Comparison of ENCODE assay signal across 17 cellular contexts in the genomic region with DNA sequence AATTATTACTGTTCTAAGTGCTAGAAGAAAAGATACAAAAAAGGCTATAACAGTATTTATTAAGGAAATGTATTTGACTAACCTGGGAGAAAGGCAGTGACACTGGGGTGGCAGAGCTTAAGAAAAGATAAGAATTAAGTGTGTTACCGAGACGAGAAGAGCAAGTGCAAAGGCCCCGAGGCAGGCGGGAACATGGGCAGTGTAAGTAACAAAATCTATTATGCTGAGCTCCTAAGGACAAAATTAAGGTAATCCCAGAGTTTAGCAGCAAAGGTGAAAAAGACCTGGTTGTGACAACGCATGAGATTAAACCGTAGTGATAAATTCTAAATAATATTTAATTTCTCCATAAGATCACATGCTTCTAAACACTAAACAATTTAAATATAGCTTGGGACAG.
DNase-seq lines count a peak whose midpoint lies in the region; ATAC-seq, FAIRE-seq and TF ChIP-seq lines count a peak whose summit lies in the region.
"Had no signal": no experiment of that assay in that cellular context is flagged by ENCODE, and none has a peak within 500 bp of the region (broad histone marks: within the 10 kb centered on the region; RNA-seq: fewer than 3 reads in every experiment).

No MANE protein-coding gene starts in this region.

- TF ChIP-seq CTCF in left ventricle myocardium inferior (IDR thresholded peaks at IDR 0.05; ENCODE audit: borderline replicate concordance) (no peak), H1 (IDR thresholded peaks at IDR 0.05; ENCODE audit: control extremely low read depth in 1 of 3, insufficient read depth in 1 of 3, low read depth in 1 of 3, low read length in 3 of 3) (no peak)

- TF ChIP-seq POLR2A in H1 (IDR thresholded peaks at IDR 0.05; ENCODE audit: control extremely low read depth in 1 of 2, low read depth in 2 of 2, low read length in 2 of 2) = no peak

- POLR2A ChIA-PET in H1 (lab: Charles Lee; ENCODE audit: partially characterized antibody) = no interaction called here

- no peak overlapping the region for H3K4ac ChIP-seq in H1 (replicated peaks; ENCODE audit: insufficient read length, low read depth, low read length)

- CTCF ChIA-PET in H1 (lab: Charles Lee; ENCODE audit: partially characterized antibody) = interaction anchor here (1.5 kb wide), 1 partner anchor 77 kb away, joined by 3 read pairs; no protein-coding TSS in a partner anchor

- H3K4me1 ChIP-seq in left ventricle myocardium inferior (peaks cover 63% of the 10 kb centered on the region), right cardiac atrium (ENCODE audit: control insufficient read depth, insufficient read depth, low read length) (peaks cover 12% of the 10 kb centered on the region), H1 (replicated peaks in 1 of 4; ENCODE audit: control insufficient read depth in 3 of 4, insufficient read depth in 4 of 4, low read length in 3 of 4) (peaks cover 0 to 5% (median 1%) of the 10 kb centered on the region in 4 experiments; a peak in 2 of 7 replicates), subcutaneous abdominal adipose tissue (ENCODE audit: control insufficient read depth in 5 of 5, insufficient read depth in 5 of 5, low read length in 5 of 5) (peaks cover 0 to 44% (median 8%) of the 10 kb centered on the region in 5 donors)

- no peak overlapping the region for H4K5ac ChIP-seq in H1 (ENCODE audit: insufficient read length, low read depth, low read length)

- peaks cover 29 to 95% of the 10 kb centered on the region in 2 experiments for H3K79me2 ChIP-seq in H1 (ENCODE audit: control insufficient read depth in 1 of 2, insufficient read depth in 2 of 2, low read length in 2 of 2)

- H2BK5ac ChIP-seq in H1 (ENCODE audit: low read depth, low read length) = no peak overlapping the region

- DNase-seq in left ventricle myocardium inferior (no peak), right cardiac atrium (no peak), H1 (ENCODE audit: low read depth in 1 of 2, low spot score in 2 of 2) (no peak), NCI-H345 (lab: John Stamatoyannopoulos, UW) (no peak), 8988T (no peak)
- no peak for DNase-seq in activated T-helper 2 cell treated with anti-CD3 and anti-CD28 coated beads, Interferon-gamma antibody, Interleukin-2, Interleukin-4, amounts not matched to agents 10 μg/mL and 5 μg/mL and 100 μg/mL, durations not matched to agents 14 hours and 24 hours and 36 hours (ENCODE audit: low spot score)
- DNase-seq: CD8-positive, alpha-beta T cell; COR-L47; DND-41; GDM1; GOT3; HFFc6 had no signal

- no peaks in the 10 kb centered on the region for H3K36me3 ChIP-seq in left ventricle myocardium inferior
- H3K36me3 ChIP-seq in H1 (ENCODE audit: control insufficient read depth in 2 of 4, insufficient read depth in 4 of 4, low read length in 3 of 4) = no peaks in the 10 kb centered on the region; a peak in 2 of 8 replicates
- H3K36me3 ChIP-seq in subcutaneous abdominal adipose tissue (ENCODE audit: control insufficient read depth in 5 of 5, insufficient read depth in 5 of 5, low read length in 5 of 5) = no peaks in the 10 kb centered on the region
- H3K36me3 ChIP-seq: HAP-1 had no signal

- no peaks in the 10 kb centered on the region for H3K9me3 ChIP-seq in left ventricle myocardium inferior (replicated peaks)
- no peaks in the 10 kb centered on the region for H3K9me3 ChIP-seq in right cardiac atrium (ENCODE audit: control insufficient read depth, low read length)
- H3K9me3 ChIP-seq in H1 (ENCODE audit: insufficient read depth in 2 of 2, low read depth in 1 of 2, low read length in 1 of 2) = no peaks in the 10 kb centered on the region
- no peaks in the 10 kb centered on the region for H3K9me3 ChIP-seq in subcutaneous abdominal adipose tissue (ENCODE audit: control insufficient read depth in 5 of 5, low read length in 5 of 5)
- H3K9me3 ChIP-seq: HAP-1 had no signal

- no peaks in the 10 kb centered on the region for H3K9me3 Mint-ChIP-seq in activated T-helper 2 cell treated with anti-CD3 and anti-CD28 coated beads, Interferon-gamma antibody, Interleukin-2, Interleukin-4, amounts not matched to agents 10 μg/mL and 5 μg/mL and 100 μg/mL, durations not matched to agents 14 hours and 24 hours and 36 hours
- H3K9me3 Mint-ChIP-seq: CD14-positive monocyte; CD8-positive, alpha-beta T cell; HFFc6 had no signal

- H4K20me1 ChIP-seq in H1 (replicated peaks in 1 of 2; ENCODE audit: control insufficient read depth in 1 of 2, insufficient read depth in 2 of 2, low read length in 2 of 2) = peaks cover 24 to 27% of the 10 kb centered on the region in 2 experiments

- no peak overlapping the region for H2BK12ac ChIP-seq in H1 (ENCODE audit: low read depth, low read length)

- no peak overlapping the region for H3K18ac ChIP-seq in H1 (ENCODE audit: extremely low read depth, low read length)

- H2BK120ac ChIP-seq in H1 (replicated peaks; ENCODE audit: low read depth, low read length) = no peak overlapping the region

- H3K4me2 ChIP-seq in H1 (ENCODE audit: insufficient read depth in 1 of 2, low read depth in 2 of 2, low read length in 2 of 2) = no peak overlapping the region

- intact Hi-C loops in left ventricle myocardium inferior (cut with micrococcal nuclease) = no loop called here
- intact Hi-C loops in right cardiac atrium (cut with DNase I) = no loop called here
- intact Hi-C loops in activated T-helper 2 cell treated with anti-CD3 and anti-CD28 coated beads, Interferon-gamma antibody, Interleukin-2, Interleukin-4, amounts not matched to agents 10 μg/mL and 5 μg/mL and 100 μg/mL, durations not matched to agents 14 hours and 24 hours and 36 hours (cut with micrococcal nuclease) = loop anchor here (1.0 to 5.0 kb wide), 6 partner anchors 17 to 228 kb away; no protein-coding TSS in a partner anchor

- no peak overlapping the region for H2AFZ ChIP-seq in H1 (ENCODE audit: low read length)

- peaks cover 12% of the 10 kb centered on the region for H3K79me1 ChIP-seq in H1 (ENCODE audit: low read depth, low read length)

- H3K23me2 ChIP-seq in H1 (ENCODE audit: low read depth, low read length) = no peaks in the 10 kb centered on the region

- ATAC-seq in right cardiac atrium = no peak
- ATAC-seq: CD8-positive, alpha-beta T cell had no signal

- no peak overlapping the region for H3K4me3 ChIP-seq in left ventricle myocardium inferior
- H3K4me3 ChIP-seq in right cardiac atrium (ENCODE audit: low read length) = no peak overlapping the region
- no peak overlapping the region for H3K4me3 ChIP-seq in H1 (ENCODE audit: extremely low read depth in 1 of 4, insufficient read depth in 2 of 4, low read depth in 3 of 4, low read length in 4 of 4)
- H3K4me3 ChIP-seq in subcutaneous abdominal adipose tissue (ENCODE audit: low read depth in 1 of 5, low read length in 5 of 5) = no peak overlapping the region
- H3K4me3 ChIP-seq: HAP-1 had no signal

- no peak for FAIRE-seq in H1 (lab: Jason Lieb, UNC)
- FAIRE-seq: GM19239 had no signal

- H3K27me3 ChIP-seq in left ventricle myocardium inferior (ENCODE audit: low read depth) (no peaks in the 10 kb centered on the region), right cardiac atrium (ENCODE audit: control insufficient read depth, insufficient read depth) (no peaks in the 10 kb centered on the region), H1 (replicated peaks in 1 of 4; ENCODE audit: control insufficient read depth in 3 of 4, extremely low read depth in 1 of 4, insufficient read depth in 3 of 4, low read length in 3 of 4) (no peaks in the 10 kb centered on the region), subcutaneous abdominal adipose tissue (ENCODE audit: control insufficient read depth in 5 of 5, insufficient read depth in 4 of 5, low read length in 5 of 5) (no peaks in the 10 kb centered on the region)

- TF ChIP-seq EP300 in H1 (IDR thresholded peaks at IDR 0.05; ENCODE audit: borderline replicate concordance in 1 of 2, low read depth in 2 of 2, low read length in 2 of 2) = no peak

- H3K27ac ChIP-seq in left ventricle myocardium inferior (replicated peaks) (peak overlapping the region; percentile 70), right cardiac atrium (ENCODE audit: low read length) (no peak overlapping the region), H1 (ENCODE audit: low read depth, low read length) (no peak overlapping the region), subcutaneous abdominal adipose tissue (ENCODE audit: low read depth, low read length) (peak overlapping the region; percentile 45)
- H3K27ac ChIP-seq: HL-60 had no signal

- no peak overlapping the region for H3K4me3 Mint-ChIP-seq in activated T-helper 2 cell treated with anti-CD3 and anti-CD28 coated beads, Interferon-gamma antibody, Interleukin-2, Interleukin-4, amounts not matched to agents 10 μg/mL and 5 μg/mL and 100 μg/mL, durations not matched to agents 14 hours and 24 hours and 36 hours (ENCODE audit: low read depth)
- H3K4me3 Mint-ChIP-seq: CD14-positive monocyte; CD8-positive, alpha-beta T cell; HFFc6 had no signal

- H2BK20ac ChIP-seq in H1 (ENCODE audit: low read length) = no peak overlapping the region

- no peak overlapping the region for H2AK5ac ChIP-seq in H1 (ENCODE audit: low read depth, low read length)

- H3K36me3 Mint-ChIP-seq in activated T-helper 2 cell treated with anti-CD3 and anti-CD28 coated beads, Interferon-gamma antibody, Interleukin-2, Interleukin-4, amounts not matched to agents 10 μg/mL and 5 μg/mL and 100 μg/mL, durations not matched to agents 14 hours and 24 hours and 36 hours (ENCODE audit: low read depth) = peaks cover 60% of the 10 kb centered on the region

- peak overlapping the region; percentile 42 for H3K27ac Mint-ChIP-seq in activated T-helper 2 cell treated with anti-CD3 and anti-CD28 coated beads, Interferon-gamma antibody, Interleukin-2, Interleukin-4, amounts not matched to agents 10 μg/mL and 5 μg/mL and 100 μg/mL, durations not matched to agents 14 hours and 24 hours and 36 hours
- H3K27ac Mint-ChIP-seq: CD14-positive monocyte; CD8-positive, alpha-beta T cell; HFFc6 had no signal

- no peak overlapping the region for H4K91ac ChIP-seq in H1 (replicated peaks; ENCODE audit: insufficient read length, low read length)

- TF ChIP-seq RAD21 in H1 (IDR thresholded peaks at IDR 0.05 in 1 of 2, conservative IDR thresholded peaks at IDR 0.05 in 1 of 2; ENCODE audit: low read depth in 2 of 2, low read length in 2 of 2) = no peak

- H3K9ac ChIP-seq in H1 (replicated peaks in 1 of 4; ENCODE audit: extremely low read depth in 1 of 4, low read depth in 3 of 4, low read length in 3 of 4) = no peak overlapping the region
- H3K9ac ChIP-seq in subcutaneous abdominal adipose tissue (ENCODE audit: low read length in 5 of 5) = no peak overlapping the region

- H3K23ac ChIP-seq in H1 (ENCODE audit: insufficient read length) = no peak overlapping the region

- no peak overlapping the region for H4K8ac ChIP-seq in H1 (ENCODE audit: extremely low read depth, insufficient read depth, low read length)

- H3K56ac ChIP-seq in H1 (replicated peaks; ENCODE audit: insufficient read length, low read depth, low read length) = no peak overlapping the region

- peaks cover 60% of the 10 kb centered on the region for H3K4me1 Mint-ChIP-seq in activated T-helper 2 cell treated with anti-CD3 and anti-CD28 coated beads, Interferon-gamma antibody, Interleukin-2, Interleukin-4, amounts not matched to agents 10 μg/mL and 5 μg/mL and 100 μg/mL, durations not matched to agents 14 hours and 24 hours and 36 hours (ENCODE audit: low read depth)

- H3K27me3 Mint-ChIP-seq in activated T-helper 2 cell treated with anti-CD3 and anti-CD28 coated beads, Interferon-gamma antibody, Interleukin-2, Interleukin-4, amounts not matched to agents 10 μg/mL and 5 μg/mL and 100 μg/mL, durations not matched to agents 14 hours and 24 hours and 36 hours (ENCODE audit: low read depth) = no peaks in the 10 kb centered on the region

- WGBS in right cardiac atrium = 95% methylated on average over 6 of the region's 6 CpGs
- 89% methylated on average over 6 of the region's 6 CpGs; no CpG with 5 or more reads in 1 of the 2 experiments for WGBS in H1 (ENCODE audit: extremely low coverage in 1 of 2, insufficient coverage in 1 of 2, insufficient read length in 1 of 2, insufficient replicate concordance in 2 of 2, low coverage in 1 of 2, low lambda C conversion rate in 2 of 2, missing lambda C conversion rate in 1 of 2), 2 experiments

- no peak overlapping the region for H3K14ac ChIP-seq in H1 (ENCODE audit: insufficient read length)

- H2BK15ac ChIP-seq in H1 (ENCODE audit: low read length) = no peak overlapping the region

Comparison
In these comparisons a context has a peak if more than half of its experiments do, and no peak if none do; other contexts are left out.
1. H3K27ac ChIP-seq: peak in left ventricle myocardium inferior (single experiment) and subcutaneous abdominal adipose tissue (single experiment); none in right cardiac atrium (single experiment) and H1 (single experiment).